In genomic region chr3:172808969-172809546, GRCh38 we compare ENCODE assay signal across 9 cellular contexts. TPM values are rescaled to one million over a fixed set of nuclear protein-coding genes. Genes with fewer than 3 reads are reported as not detected.
A peak's percentile ranks its signal among the peaks of the same experiment; 100 is the strongest.
DNase-seq lines count a peak whose midpoint lies in the region; ATAC-seq and TF ChIP-seq lines count a peak whose summit lies in the region.
"Had no signal": no experiment of that assay in that cellular context is flagged by ENCODE, and none has a peak within 500 bp of the region (broad histone marks: within the 10 kb centered on the region; RNA-seq: fewer than 3 reads in every experiment).

No MANE protein-coding gene starts in this region.

- no peaks in the 10 kb centered on the region for H3K4me1 Mint-ChIP-seq in activated CD8-positive, alpha-beta memory T cell treated with anti-CD3 and anti-CD28 coated beads, Interleukin-2, amount 10 ng/mL, durations not matched to agents 7 days and 5 days
- H3K4me1 Mint-ChIP-seq: activated naive CD8-positive, alpha-beta T cell treated with anti-CD3 and anti-CD28 coated beads, Interleukin-2, amount 10 ng/mL, durations not matched to agents 7 days and 5 days had no signal

- no peak overlapping the region for H3K23ac ChIP-seq in mesenchymal stem cell (ENCODE audit: low read length in 2 of 2)

- CTCF ChIA-PET in activated CD8-positive, alpha-beta memory T cell treated with anti-CD3 and anti-CD28 coated beads, Interleukin-2, amount 10 ng/mL, durations not matched to agents 7 days and 5 days (lab: Charles Lee) = no interaction called here

- no peak overlapping the region for H2BK12ac ChIP-seq in mesenchymal stem cell (ENCODE audit: low read length in 2 of 2)

- H3K27ac Mint-ChIP-seq in activated CD8-positive, alpha-beta memory T cell treated with anti-CD3 and anti-CD28 coated beads, Interleukin-2, amount 10 ng/mL, durations not matched to agents 7 days and 5 days = no peak overlapping the region
- H3K27ac Mint-ChIP-seq: activated naive CD8-positive, alpha-beta T cell treated with anti-CD3 and anti-CD28 coated beads, Interleukin-2, amount 10 ng/mL, durations not matched to agents 7 days and 5 days had no signal

- no peak overlapping the region for H3K9ac ChIP-seq in mesenchymal stem cell (ENCODE audit: low read length)

- H3K27me3 Mint-ChIP-seq in activated CD8-positive, alpha-beta memory T cell treated with anti-CD3 and anti-CD28 coated beads, Interleukin-2, amount 10 ng/mL, durations not matched to agents 7 days and 5 days = no peaks in the 10 kb centered on the region
- H3K27me3 Mint-ChIP-seq: activated naive CD8-positive, alpha-beta T cell treated with anti-CD3 and anti-CD28 coated beads, Interleukin-2, amount 10 ng/mL, durations not matched to agents 7 days and 5 days had no signal

- TF ChIP-seq CTCF in astrocyte of the spinal cord (IDR thresholded peaks at IDR 0.05; ENCODE audit: low read depth, low read length) = no peak

- H2AFZ ChIP-seq in mesenchymal stem cell (ENCODE audit: low read depth, low read length) = no peak overlapping the region

- H2AK5ac ChIP-seq in mesenchymal stem cell (ENCODE audit: low read length, severe bottlenecking) = no peak overlapping the region

- peaks cover 33% of the 10 kb centered on the region for H3K36me3 Mint-ChIP-seq in activated CD8-positive, alpha-beta memory T cell treated with anti-CD3 and anti-CD28 coated beads, Interleukin-2, amount 10 ng/mL, durations not matched to agents 7 days and 5 days

- ATAC-seq in GM18519 (IDR thresholded peaks at IDR 0.05; ENCODE audit: low FRiP score, unreplicated experiment) (peak; percentile 57), GM19023 (IDR thresholded peaks at IDR 0.05; ENCODE audit: unreplicated experiment) (no peak)
- no peak for ATAC-seq in activated CD8-positive, alpha-beta memory T cell treated with anti-CD3 and anti-CD28 coated beads, Interleukin-2, amount 10 ng/mL, durations not matched to agents 7 days and 5 days

- peaks cover 3 to 27% of the 10 kb centered on the region in 2 experiments for H3K36me3 ChIP-seq in mesenchymal stem cell (ENCODE audit: control insufficient read depth in 1 of 2, insufficient read depth in 2 of 2, low read depth in 1 of 2, low read length in 2 of 2)

- no peak overlapping the region for H3K4ac ChIP-seq in mesenchymal stem cell (ENCODE audit: low read depth in 1 of 2, low read length in 2 of 2)

- no peak overlapping the region for H3K27ac ChIP-seq in mesenchymal stem cell (ENCODE audit: low read length, poor library complexity, severe bottlenecking)

- no peaks in the 10 kb centered on the region for H3K27me3 ChIP-seq in mesenchymal stem cell (ENCODE audit: control insufficient read depth in 1 of 2, insufficient read depth in 1 of 2, low read length in 2 of 2)

- H3K14ac ChIP-seq in mesenchymal stem cell (ENCODE audit: low read length in 2 of 2) = no peak overlapping the region

- H3K18ac ChIP-seq in mesenchymal stem cell (ENCODE audit: low read depth in 1 of 2, low read length in 2 of 2) = no peak overlapping the region

- H4K8ac ChIP-seq in mesenchymal stem cell (ENCODE audit: low read length) = no peak overlapping the region

- no peak overlapping the region for H3K4me3 ChIP-seq in astrocyte of the spinal cord (ENCODE audit: low read depth, low read length)
- H3K4me3 ChIP-seq in mesenchymal stem cell (ENCODE audit: insufficient read depth in 1 of 2, low read depth in 1 of 2, low read length in 2 of 2) = no peak overlapping the region

- no peak overlapping the region for H4K91ac ChIP-seq in mesenchymal stem cell (ENCODE audit: low read length)

- H3K4me2 ChIP-seq in mesenchymal stem cell (ENCODE audit: low read length, poor library complexity, severe bottlenecking) = no peak overlapping the region

- H3K9me3 Mint-ChIP-seq in activated CD8-positive, alpha-beta memory T cell treated with anti-CD3 and anti-CD28 coated beads, Interleukin-2, amount 10 ng/mL, durations not matched to agents 7 days and 5 days (ENCODE audit: low read depth) = no peaks in the 10 kb centered on the region
- H3K9me3 Mint-ChIP-seq: activated naive CD8-positive, alpha-beta T cell treated with anti-CD3 and anti-CD28 coated beads, Interleukin-2, amount 10 ng/mL, durations not matched to agents 7 days and 5 days had no signal

- WGBS in mesenchymal stem cell = 100% methylated on average over 2 of the region's 4 CpGs

- H2BK120ac ChIP-seq in mesenchymal stem cell (ENCODE audit: low read depth, low read length) = no peak overlapping the region

- H3K4me3 Mint-ChIP-seq in activated CD8-positive, alpha-beta memory T cell treated with anti-CD3 and anti-CD28 coated beads, Interleukin-2, amount 10 ng/mL, durations not matched to agents 7 days and 5 days = no peak overlapping the region
- H3K4me3 Mint-ChIP-seq: activated naive CD8-positive, alpha-beta T cell treated with anti-CD3 and anti-CD28 coated beads, Interleukin-2, amount 10 ng/mL, durations not matched to agents 7 days and 5 days had no signal

- DNase-seq in ACHN = peak; percentile 50
- peak; percentile 60 for DNase-seq in NCI-H1694 treated with DMSO at 0.1 percent for 48 hours (lab: John Stamatoyannopoulos, UW)
- peak; percentile 71 for DNase-seq in astrocyte of the spinal cord (ENCODE audit: low read depth, low spot score)
- peak; percentile 66 for DNase-seq in mesenchymal stem cell
- DNase-seq in activated T-cell treated with anti-CD3 and anti-CD28 coated beads, Interleukin-2, amount 50 U/mL, for 48 hours = no peak
- no peak for DNase-seq in activated CD8-positive, alpha-beta memory T cell treated with anti-CD3 and anti-CD28 coated beads, Interleukin-2, amount 10 ng/mL, durations not matched to agents 7 days and 5 days
- DNase-seq: activated naive CD8-positive, alpha-beta T cell treated with anti-CD3 and anti-CD28 coated beads, Interleukin-2, amount 10 ng/mL, durations not matched to agents 7 days and 5 days had no signal

- H3K79me1 ChIP-seq in mesenchymal stem cell (replicated peaks; ENCODE audit: low read length, poor library complexity, severe bottlenecking) = no peaks in the 10 kb centered on the region

- no peaks in the 10 kb centered on the region for H3K4me1 ChIP-seq in mesenchymal stem cell (ENCODE audit: control insufficient read depth, insufficient read depth, low read depth, low read length)

- in situ Hi-C loops in ACHN (cut with HindIII; ENCODE audit: low pct_ligation_motif_present, low pct_unique_long_range_greater_than_20kb, low sequenced_read_pairs) = no loop called here
- in situ Hi-C loops in astrocyte of the spinal cord (cut with HindIII; ENCODE audit: low sequenced_read_pairs) = no loop called here

- H2BK5ac ChIP-seq in mesenchymal stem cell (ENCODE audit: low read depth, low read length, poor library complexity, severe bottlenecking) = no peak overlapping the region

- no peaks in the 10 kb centered on the region for H3K9me3 ChIP-seq in mesenchymal stem cell (ENCODE audit: control insufficient read depth, low read length)

- H2BK15ac ChIP-seq in mesenchymal stem cell (ENCODE audit: low read depth, poor library complexity, severe bottlenecking) = no peak overlapping the region

RNA-seq across cellular contexts. Expression of gene ECT2, which starts 58.5 kb away (rescaled TPM):
- 12.9 TPM for polyA plus RNA-seq in mesenchymal stem cell (2013, experiment 1 of 2)
- 13.6 TPM for polyA plus RNA-seq in mesenchymal stem cell (2013, experiment 2 of 2)
- 10 to 100 TPM; 73.4 to 82.8 TPM for total RNA-seq in activated CD8-positive, alpha-beta memory T cell treated with anti-CD3 and anti-CD28 coated beads, Interleukin-2, amount 10 ng/mL, durations not matched to agents 7 days and 5 days

Comparison
In these comparisons a context has a peak if more than half of its experiments do, and no peak if none do; other contexts are left out.
1. DNase-seq: peak in ACHN (single experiment), NCI-H1694 treated with DMSO at 0.1 percent for 48 hours (single experiment), astrocyte of the spinal cord (single experiment) and mesenchymal stem cell (single experiment); none in activated T-cell treated with anti-CD3 and anti-CD28 coated beads, Interleukin-2, amount 50 U/mL, for 48 hours (0 of 2) and activated CD8-positive, alpha-beta memory T cell treated with anti-CD3 and anti-CD28 coated beads, Interleukin-2, amount 10 ng/mL, durations not matched to agents 7 days and 5 days (single experiment).